8 cellular contexts compared by ENCODE assay signal in the genomic region with DNA sequence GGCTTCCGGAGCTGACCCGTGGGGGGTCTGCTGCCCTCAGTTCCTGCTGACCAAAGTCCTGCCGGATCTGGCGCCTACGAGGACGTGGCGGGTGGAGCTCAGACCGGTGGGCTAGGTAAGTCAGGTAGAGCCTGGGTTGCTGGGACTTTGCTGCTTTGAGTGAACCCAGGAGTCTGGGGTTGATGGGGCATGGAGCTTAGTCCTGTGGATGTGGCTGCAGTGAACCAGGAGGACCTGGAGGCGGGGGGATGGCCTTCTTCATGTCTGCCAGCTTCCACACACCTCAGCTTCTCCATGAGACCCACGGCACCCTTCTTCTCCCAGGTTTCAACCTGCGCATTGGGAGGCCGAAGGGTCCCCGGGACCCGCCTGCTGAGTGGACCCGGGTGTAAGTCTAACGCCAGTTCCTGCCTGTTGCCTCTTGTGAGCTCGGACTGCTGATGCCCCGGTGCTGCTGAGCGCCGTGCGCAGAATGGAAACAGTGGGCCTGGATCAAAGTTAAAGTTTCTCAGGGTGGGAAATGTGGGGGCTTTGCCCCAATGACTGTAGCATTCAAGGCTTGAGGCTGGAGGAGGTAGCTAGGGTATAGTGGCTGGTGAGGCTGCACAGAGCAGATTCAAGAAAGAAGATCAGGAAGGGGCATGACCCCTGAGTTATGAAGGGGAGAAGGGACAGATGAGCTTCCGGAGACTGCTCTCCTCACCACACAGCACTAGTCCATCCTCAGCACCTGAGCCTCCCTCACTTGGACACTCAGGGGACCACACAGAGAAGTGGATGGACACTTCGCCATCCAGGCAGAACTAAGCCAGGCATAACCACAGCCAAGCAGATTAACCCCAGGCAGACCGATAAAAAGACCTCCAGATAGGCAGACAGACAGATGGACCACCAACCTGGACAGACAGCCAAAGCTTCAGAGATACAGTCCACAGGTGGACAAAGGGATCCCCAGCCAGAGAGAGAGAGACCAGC. TPM values are rescaled to one million over a fixed set of nuclear protein-coding genes. Genes with fewer than 3 reads are reported as not detected.
A peak's percentile ranks its signal among the peaks of the same experiment; 100 is the strongest.
DNase-seq lines count a peak whose midpoint lies in the region; ATAC-seq and TF ChIP-seq lines count a peak whose summit lies in the region.

No MANE protein-coding gene starts in this region.

- H4K91ac ChIP-seq in mesenchymal stem cell (ENCODE audit: low read length), result peak overlapping the region; percentile 91

- POLR2A ChIA-PET in CD8-positive, alpha-beta memory T cell (lab: Charles Lee), result interaction anchor here (0.7 to 1.9 kb wide), 2 partner anchors 20 to 31 kb away, joined by 3 to 17 read pairs; a partner anchor contains a TSS

- peak overlapping the region in 1 of 2 experiments; percentile 29 for H3K23ac ChIP-seq in mesenchymal stem cell (ENCODE audit: low read length in 2 of 2)

- peak overlapping the region; percentile 85 for H3K4me3 ChIP-seq in CD8-positive, alpha-beta memory T cell (ENCODE audit: low read length)
- H3K4me3 ChIP-seq in astrocyte of the spinal cord (ENCODE audit: low read depth, low read length) (peak overlapping the region; percentile 86), mesenchymal stem cell (ENCODE audit: insufficient read depth in 1 of 2, low read depth in 1 of 2, low read length in 2 of 2) (peak overlapping the region; percentile 94 to 97), aorta (ENCODE audit: low read length in 2 of 2) (peak overlapping the region; percentile 29 to 91)

- H3K27ac ChIP-seq in CD8-positive, alpha-beta memory T cell (ENCODE audit: low read depth, low read length), result peak overlapping the region; percentile 76
- H3K27ac ChIP-seq in mesenchymal stem cell (ENCODE audit: low read length, poor library complexity, severe bottlenecking), result no peak overlapping the region
- peak overlapping the region in 1 of 2 donors; percentile 14 for H3K27ac ChIP-seq in aorta (ENCODE audit: low read depth in 1 of 2, low read length in 2 of 2)

- H3K79me1 ChIP-seq in mesenchymal stem cell (replicated peaks; ENCODE audit: low read length, poor library complexity, severe bottlenecking), result peaks cover 42% of the 10 kb centered on the region

- H2BK5ac ChIP-seq in mesenchymal stem cell (ENCODE audit: low read depth, low read length, poor library complexity, severe bottlenecking), result no peak overlapping the region

- CTCF ChIA-PET in CD8-positive, alpha-beta memory T cell (lab: Charles Lee), result interaction anchor here (0.8 to 1.5 kb wide), 9 partner anchors 10 to 192 kb away, joined by 3 to 23 read pairs (median 4); a partner anchor contains a TSS

- peak overlapping the region; percentile 94 for H3K9ac ChIP-seq in mesenchymal stem cell (ENCODE audit: low read length)

- peak overlapping the region; percentile 54 for H3K4me2 ChIP-seq in mesenchymal stem cell (ENCODE audit: low read length, poor library complexity, severe bottlenecking)

- H3K9me3 Mint-ChIP-seq in CD8-positive, alpha-beta memory T cell, result no peaks in the 10 kb centered on the region

- 57% methylated on average over 24 of the region's 24 CpGs for WGBS in mesenchymal stem cell
- 39 to 43% methylated on average over 24 of the region's 24 CpGs for WGBS in aorta, 2 donors

- TF ChIP-seq CTCF in astrocyte of the spinal cord (IDR thresholded peaks at IDR 0.05; ENCODE audit: low read depth, low read length), result no peak

- H2AK5ac ChIP-seq in mesenchymal stem cell (ENCODE audit: low read length, severe bottlenecking), result peak overlapping the region; percentile 8

- no peaks in the 10 kb centered on the region for H3K27me3 ChIP-seq in CD8-positive, alpha-beta memory T cell (ENCODE audit: insufficient read depth, low read length, poor library complexity, severe bottlenecking)
- H3K27me3 ChIP-seq in mesenchymal stem cell (ENCODE audit: control insufficient read depth in 1 of 2, insufficient read depth in 1 of 2, low read length in 2 of 2) (no peaks in the 10 kb centered on the region), aorta (ENCODE audit: control insufficient read depth in 1 of 2, insufficient read depth in 2 of 2, low read length in 1 of 2) (no peaks in the 10 kb centered on the region)

- peak overlapping the region; percentile 56 for H2BK120ac ChIP-seq in mesenchymal stem cell (ENCODE audit: low read depth, low read length)

- no peaks in the 10 kb centered on the region for H3K9me3 ChIP-seq in CD8-positive, alpha-beta memory T cell (ENCODE audit: low read length)
- no peaks in the 10 kb centered on the region for H3K9me3 ChIP-seq in mesenchymal stem cell (ENCODE audit: control insufficient read depth, low read length)
- no peaks in the 10 kb centered on the region for H3K9me3 ChIP-seq in aorta (ENCODE audit: control insufficient read depth, low read length)

- H3K36me3 Mint-ChIP-seq in CD8-positive, alpha-beta memory T cell, result peaks cover 5 to 27% (median 7%) of the 10 kb centered on the region in 3 donors

- no peaks in the 10 kb centered on the region for H3K27me3 Mint-ChIP-seq in CD8-positive, alpha-beta memory T cell

- peak overlapping the region; percentile 96 for H4K8ac ChIP-seq in mesenchymal stem cell (ENCODE audit: low read length)

- H3K36me3 ChIP-seq in CD8-positive, alpha-beta memory T cell (ENCODE audit: insufficient read depth, low read length), result no peaks in the 10 kb centered on the region
- peaks cover 22 to 25% of the 10 kb centered on the region in 2 experiments for H3K36me3 ChIP-seq in mesenchymal stem cell (ENCODE audit: control insufficient read depth in 1 of 2, insufficient read depth in 2 of 2, low read depth in 1 of 2, low read length in 2 of 2)
- H3K36me3 ChIP-seq in aorta (ENCODE audit: control insufficient read depth in 1 of 2, insufficient read depth in 2 of 2, low read length in 1 of 2), result no peaks in the 10 kb centered on the region

- in situ Hi-C loops in astrocyte of the spinal cord (cut with HindIII; ENCODE audit: low sequenced_read_pairs), result no loop called here

- peak overlapping the region; percentile 14 to 85 for H2BK12ac ChIP-seq in mesenchymal stem cell (ENCODE audit: low read length in 2 of 2)

- H3K4ac ChIP-seq in mesenchymal stem cell (ENCODE audit: low read depth in 1 of 2, low read length in 2 of 2), result peak overlapping the region; percentile 57 to 62

- H3K18ac ChIP-seq in mesenchymal stem cell (ENCODE audit: low read depth in 1 of 2, low read length in 2 of 2), result peak overlapping the region; percentile 71 to 83

- no peak for DNase-seq in CD8-positive, alpha-beta memory T cell
- DNase-seq in astrocyte of the spinal cord (ENCODE audit: low read depth, low spot score) (peak; percentile 6), mesenchymal stem cell (no peak), aorta (peak in 1 of 2 donors; percentile 65), epidermal melanocyte (ENCODE audit: insufficient read length, low spot score) (no peak), amygdala (lab: John Stamatoyannopoulos, UW) (no peak)

- peak overlapping the region; percentile 79 to 97 (median 93) for H3K4me3 Mint-ChIP-seq in CD8-positive, alpha-beta memory T cell

- peak overlapping the region; percentile 32 for H2AFZ ChIP-seq in mesenchymal stem cell (ENCODE audit: low read depth, low read length)

- intact Hi-C loops in aorta (cut with DNase I), result loop anchor here (1.0 to 10.0 kb wide), 4 partner anchors 16 to 422 kb away; a partner anchor contains a TSS

- H2BK15ac ChIP-seq in mesenchymal stem cell (ENCODE audit: low read depth, poor library complexity, severe bottlenecking), result peak overlapping the region; percentile 71

- peak overlapping the region in 1 of 2 experiments; percentile 72 for H3K14ac ChIP-seq in mesenchymal stem cell (ENCODE audit: low read length in 2 of 2)

- peaks cover 61 to 82% (median 78%) of the 10 kb centered on the region in 3 donors for H3K4me1 Mint-ChIP-seq in CD8-positive, alpha-beta memory T cell

- peaks cover 35% of the 10 kb centered on the region for H3K4me1 ChIP-seq in CD8-positive, alpha-beta memory T cell (ENCODE audit: insufficient read depth, low read length)
- H3K4me1 ChIP-seq in mesenchymal stem cell (ENCODE audit: control insufficient read depth, insufficient read depth, low read depth, low read length) (peaks cover 23% of the 10 kb centered on the region), aorta (ENCODE audit: control insufficient read depth in 1 of 2, insufficient read depth in 2 of 2, low read length in 2 of 2) (no peaks in the 10 kb centered on the region)

- H3K27ac Mint-ChIP-seq in CD8-positive, alpha-beta memory T cell, result peak overlapping the region; percentile 57 to 93 (median 86)

- ATAC-seq in HG02884 (IDR thresholded peaks at IDR 0.05; ENCODE audit: unreplicated experiment) (peak; percentile 0), aorta (ENCODE audit: low FRiP score) (peak; percentile 2), GM21381 (IDR thresholded peaks at IDR 0.05; ENCODE audit: unreplicated experiment) (no peak)

RNA-seq across cellular contexts. Expression of a gene that starts 17.3 kb away (rescaled TPM):
- total RNA-seq in CD8-positive, alpha-beta memory T cell, result 10 to 100 TPM; 55.1 to 60.0 TPM
- polyA plus RNA-seq in CD8-positive, alpha-beta memory T cell, result 77.7 TPM
- polyA plus RNA-seq in mesenchymal stem cell (2013, experiment 1 of 2), result 17.3 TPM
- polyA plus RNA-seq in mesenchymal stem cell (2013, experiment 2 of 2), result 17.3 TPM
- 10 to 100 TPM; 37.3 to 71.0 TPM for total RNA-seq in aorta
- polyA plus RNA-seq in aorta, result 10 to 100 TPM; 41.8 to 44.2 TPM

RNA-seq across cellular contexts. Expression of a gene that starts 30.4 kb away (rescaled TPM):
- 100 to 1,000 TPM; 227 to 239 TPM for total RNA-seq in CD8-positive, alpha-beta memory T cell
- 86.8 TPM for polyA plus RNA-seq in CD8-positive, alpha-beta memory T cell
- 65.5 TPM for polyA plus RNA-seq in mesenchymal stem cell (2013, experiment 1 of 2)
- 61.8 TPM for polyA plus RNA-seq in mesenchymal stem cell (2013, experiment 2 of 2)
- total RNA-seq in aorta, result 10 to 100 TPM; 44.3 to 47.0 TPM
- 10 to 100 TPM; 42.4 to 77.2 TPM for polyA plus RNA-seq in aorta

Comparison
In these comparisons a context has a peak if more than half of its experiments do, and no peak if none do; other contexts are left out.
1. RNA of a gene that starts 30.4 kb away (total RNA-seq): 227 to 239 TPM in CD8-positive, alpha-beta memory T cell; 44.3 to 47.0 TPM in aorta; every median in the first group is over 4 times any median in the second.
2. Peak in every context shown above with its lines, with median percentiles within 50 percentile points of each other: H3K4me3 ChIP-seq.